Comparison of ENCODE assay signal across 8 cellular contexts in the genomic region with DNA sequence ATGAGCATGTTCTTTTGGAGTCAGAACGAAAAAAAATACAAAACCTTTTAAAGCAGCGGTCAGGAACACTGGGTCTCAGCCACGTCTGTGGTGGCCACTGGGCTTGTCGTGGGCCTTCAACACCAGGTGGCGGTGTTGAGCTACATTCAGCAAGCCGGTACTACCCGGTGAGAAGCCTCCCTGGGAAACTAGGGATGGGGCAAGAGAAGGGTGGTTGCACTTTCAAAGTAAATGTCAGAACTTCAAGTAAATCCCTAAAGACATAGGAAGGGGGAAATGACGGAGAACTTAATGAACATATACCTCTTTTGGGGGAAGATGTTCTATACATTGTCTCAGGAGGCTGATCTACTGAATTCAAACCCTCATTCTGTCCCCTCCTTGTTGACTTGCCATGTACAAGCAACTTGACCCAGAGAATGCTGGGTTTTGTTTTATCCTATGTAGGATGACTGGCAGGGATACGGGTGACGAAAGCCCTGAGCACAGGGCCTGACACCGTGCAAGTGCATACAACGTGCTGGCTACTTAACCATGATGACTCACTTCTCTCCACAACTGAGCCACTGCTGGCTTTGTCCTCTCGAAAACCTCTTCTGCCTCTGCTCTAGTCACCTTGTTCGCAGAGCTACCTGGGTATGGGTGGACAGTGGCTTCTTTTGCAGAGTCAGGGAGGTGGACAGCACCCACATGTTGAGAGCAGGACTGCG. TPM values are rescaled to one million over a fixed set of nuclear protein-coding genes. Genes with fewer than 3 reads are reported as not detected.
DNase-seq lines count a peak whose midpoint lies in the region; ATAC-seq, FAIRE-seq and TF ChIP-seq lines count a peak whose summit lies in the region.

No MANE protein-coding gene starts in this region.

- intact Hi-C loops in esophagus muscularis mucosa (cut with DNase I), result loop anchor here (10.0 kb wide), 1 partner anchor 676 kb away; no protein-coding TSS in a partner anchor
- intact Hi-C loops in naive thymus-derived CD4-positive, alpha-beta T cell (cut with micrococcal nuclease), result loop anchor here (1.0 to 5.0 kb wide), 3 partner anchors 196 to 363 kb away; no protein-coding TSS in a partner anchor

- H3K27me3 ChIP-seq in OCI-LY1 (ENCODE audit: insufficient read depth, low read length), result no peaks in the 10 kb centered on the region
- H3K27me3 ChIP-seq in esophagus muscularis mucosa, result peaks cover 0 to 27% (median 2%) of the 10 kb centered on the region in 4 donors
- no peaks in the 10 kb centered on the region for H3K27me3 ChIP-seq in naive thymus-derived CD4-positive, alpha-beta T cell (ENCODE audit: control insufficient read depth in 2 of 2, insufficient read depth in 2 of 2, low read length in 2 of 2)

- no peaks in the 10 kb centered on the region for H3K9me3 ChIP-seq in OCI-LY1 (ENCODE audit: low read length)
- no peaks in the 10 kb centered on the region for H3K9me3 ChIP-seq in esophagus muscularis mucosa
- no peaks in the 10 kb centered on the region for H3K9me3 ChIP-seq in naive thymus-derived CD4-positive, alpha-beta T cell (ENCODE audit: control insufficient read depth in 2 of 3, low read length in 3 of 3)

- peak; percentile 86 for TF ChIP-seq CTCF in OCI-LY1 (IDR thresholded peaks at IDR 0.05; ENCODE audit: low read length)
- peak; percentile 72 to 88 (median 85) for TF ChIP-seq CTCF in esophagus muscularis mucosa (IDR thresholded peaks at IDR 0.05)

- H3K4me3 Mint-ChIP-seq in naive thymus-derived CD4-positive, alpha-beta T cell, result no peak overlapping the region

- no peak overlapping the region for H2AFZ ChIP-seq in OCI-LY1 (ENCODE audit: low read length)

- DNase-seq in Ammon's horn (ENCODE audit: low spot score), result peak; percentile 88
- peak; percentile 44 for DNase-seq in GM19239 (ENCODE audit: insufficient read length, low spot score)
- peak; percentile 25 for DNase-seq in HPDE6-E6E7 (ENCODE audit: extremely low spot score)
- peak; percentile 59 for DNase-seq in activated T-cell treated with anti-CD3 and anti-CD28 coated beads for 1 hour (ENCODE audit: low read depth)
- DNase-seq in esophagus muscularis mucosa (ENCODE audit: extremely low spot score), result no peak
- peak; percentile 16 to 58 (median 39) for DNase-seq in naive thymus-derived CD4-positive, alpha-beta T cell
- DNase-seq in stimulated activated CD8-positive, alpha-beta memory T cell treated with anti-CD3 and anti-CD28 coated beads, Interleukin-7, amount 100 ng/mL, for 48 hours (ENCODE audit: extremely low read depth in 1 of 2, low read depth in 1 of 2), result peak; percentile 33 to 37

- no peaks in the 10 kb centered on the region for H4K20me1 ChIP-seq in OCI-LY1 (ENCODE audit: insufficient read depth, low read length)

- WGBS in esophagus muscularis mucosa, result 37% methylated on average over 15 of the region's 15 CpGs

- TF ChIP-seq POLR2A in esophagus muscularis mucosa (IDR thresholded peaks at IDR 0.05; ENCODE audit: low read depth), result no peak

- H3K9ac ChIP-seq in OCI-LY1 (ENCODE audit: low read length), result no peak overlapping the region

- no peak overlapping the region for H3K27ac Mint-ChIP-seq in naive thymus-derived CD4-positive, alpha-beta T cell

- peak; percentile 71 for FAIRE-seq in GM19239 (lab: Jason Lieb, UNC)

- no peaks in the 10 kb centered on the region for H3K36me3 Mint-ChIP-seq in naive thymus-derived CD4-positive, alpha-beta T cell

- peaks cover 0 to 2% (median 0%) of the 10 kb centered on the region in 11 donors for H3K9me3 Mint-ChIP-seq in naive thymus-derived CD4-positive, alpha-beta T cell

- peaks cover 10 to 35% (median 20%) of the 10 kb centered on the region in 5 donors for H3K27me3 Mint-ChIP-seq in naive thymus-derived CD4-positive, alpha-beta T cell

- no peaks in the 10 kb centered on the region for H3F3A ChIP-seq in OCI-LY1 (ENCODE audit: insufficient read depth, low read length)

- H3K4me1 Mint-ChIP-seq in naive thymus-derived CD4-positive, alpha-beta T cell, result peaks cover 0 to 13% (median 5%) of the 10 kb centered on the region in 7 donors

- H3K4me1 ChIP-seq in OCI-LY1 (ENCODE audit: insufficient read depth, low read length, severe bottlenecking) (no peaks in the 10 kb centered on the region), esophagus muscularis mucosa (peaks cover 0 to 9% (median 8%) of the 10 kb centered on the region in 4 donors)
- no peaks in the 10 kb centered on the region for H3K4me1 ChIP-seq in naive thymus-derived CD4-positive, alpha-beta T cell (ENCODE audit: control insufficient read depth in 2 of 2, insufficient read depth in 2 of 2, low read length in 2 of 2)

- H3K36me3 ChIP-seq in OCI-LY1 (ENCODE audit: insufficient read depth, low read length) (no peaks in the 10 kb centered on the region), esophagus muscularis mucosa (no peaks in the 10 kb centered on the region)
- H3K36me3 ChIP-seq in naive thymus-derived CD4-positive, alpha-beta T cell (ENCODE audit: control insufficient read depth in 2 of 3, insufficient read depth in 3 of 3, low read length in 3 of 3), result no peaks in the 10 kb centered on the region

- H3K27ac ChIP-seq in OCI-LY1 (ENCODE audit: low read depth, low read length, poor library complexity, severe bottlenecking) (no peak overlapping the region), esophagus muscularis mucosa (replicated peaks in 1 of 4) (no peak overlapping the region)
- H3K27ac ChIP-seq in naive thymus-derived CD4-positive, alpha-beta T cell (ENCODE audit: low read depth, low read length), result no peak overlapping the region

- ATAC-seq in naive thymus-derived CD4-positive, alpha-beta T cell, result peak; percentile 85

- no peak for TF ChIP-seq EP300 in esophagus muscularis mucosa (IDR thresholded peaks at IDR 0.05)

- no peaks in the 10 kb centered on the region for H3K9me2 ChIP-seq in OCI-LY1 (ENCODE audit: low read depth, low read length)

- POLR2A ChIA-PET in naive thymus-derived CD4-positive, alpha-beta T cell (lab: Charles Lee), result interaction anchor here (0.7 kb wide), 1 partner anchor 32 kb away, joined by 3 read pairs; no protein-coding TSS in a partner anchor

- H3K4me3 ChIP-seq in OCI-LY1 (ENCODE audit: low read depth, low read length, poor library complexity, severe bottlenecking) (no peak overlapping the region), esophagus muscularis mucosa (no peak overlapping the region)
- H3K4me3 ChIP-seq in naive thymus-derived CD4-positive, alpha-beta T cell (ENCODE audit: low read length), result no peak overlapping the region

- H3K4me2 ChIP-seq in OCI-LY1 (ENCODE audit: low read length), result no peak overlapping the region

- CTCF ChIA-PET in naive thymus-derived CD4-positive, alpha-beta T cell (lab: Charles Lee), result interaction anchor here (0.6 to 1.3 kb wide), 6 partner anchors 9 to 696 kb away, joined by 3 to 4 read pairs (median 3); no protein-coding TSS in a partner anchor

- H3K79me2 ChIP-seq in OCI-LY1 (ENCODE audit: insufficient read depth, low read length), result no peaks in the 10 kb centered on the region

RNA-seq across cellular contexts. Expression of gene BAMBI, which starts 49.0 kb away (rescaled TPM):
- total RNA-seq in esophagus muscularis mucosa, result 1 to 10 TPM; 6.2 to 8.4 (median 8.1) TPM
- 1 to 10 TPM in 2 of 5 experiments, under 1 TPM in 2, not detected in 1; 0.12 to 1.6 (median 0.80) TPM for total RNA-seq in naive thymus-derived CD4-positive, alpha-beta T cell
- not detected for polyA plus RNA-seq in naive thymus-derived CD4-positive, alpha-beta T cell
